In genomic region chr11:67468835-67469811, GRCh38 we compare ENCODE assay signal across 8 cellular contexts. TPM values are rescaled to one million over a fixed set of nuclear protein-coding genes. Genes with fewer than 3 reads are reported as not detected.
A peak's percentile ranks its signal among the peaks of the same experiment; 100 is the strongest.
DNase-seq lines count a peak whose midpoint lies in the region; ATAC-seq and TF ChIP-seq lines count a peak whose summit lies in the region.

A gene with protein sequence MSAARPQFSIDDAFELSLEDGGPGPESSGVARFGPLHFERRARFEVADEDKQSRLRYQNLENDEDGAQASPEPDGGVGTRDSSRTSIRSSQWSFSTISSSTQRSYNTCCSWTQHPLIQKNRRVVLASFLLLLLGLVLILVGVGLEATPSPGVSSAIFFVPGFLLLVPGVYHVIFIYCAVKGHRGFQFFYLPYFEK (minus strand): TSS chr11:67469251. CDS start chr11:67469192, 59 bp downstream.

- H3K27me3 Mint-ChIP-seq in activated T-helper 2 cell treated with anti-CD3 and anti-CD28 coated beads, Interferon-gamma antibody, Interleukin-2, Interleukin-4, amounts not matched to agents 10 μg/mL and 5 μg/mL and 100 μg/mL, durations not matched to agents 14 hours and 24 hours and 36 hours (ENCODE audit: low read depth), result no peaks in the 10 kb centered on the region
- no peaks in the 10 kb centered on the region for H3K27me3 Mint-ChIP-seq in natural killer cell (ENCODE audit: low read depth in 2 of 2)

- H3K27ac Mint-ChIP-seq in activated T-helper 2 cell treated with anti-CD3 and anti-CD28 coated beads, Interferon-gamma antibody, Interleukin-2, Interleukin-4, amounts not matched to agents 10 μg/mL and 5 μg/mL and 100 μg/mL, durations not matched to agents 14 hours and 24 hours and 36 hours, result peak within 1 kb of the TSS; percentile 68
- peak within 1 kb of the TSS; percentile 78 to 82 for H3K27ac Mint-ChIP-seq in natural killer cell

- H3K4me3 ChIP-seq in RWPE2 (ENCODE audit: severe bottlenecking) (peak within 1 kb of the TSS; percentile 93), fibroblast of mammary gland (ENCODE audit: control insufficient read depth, low read depth, low read length) (peak within 1 kb of the TSS; percentile 70)

- H3K27ac ChIP-seq in KOPT-K1 (ENCODE audit: low read depth, low read length, poor library complexity, severe bottlenecking) (peak within 1 kb of the TSS; percentile 73), RWPE2 (ENCODE audit: poor library complexity, severe bottlenecking) (peak within 1 kb of the TSS; percentile 76)

- H3K36me3 ChIP-seq in KOPT-K1 (ENCODE audit: insufficient read depth, low read length) (no peaks in the 10 kb centered on the region), RWPE2 (ENCODE audit: low read depth) (no peaks in the 10 kb centered on the region)

- H3K9me3 ChIP-seq in KOPT-K1 (ENCODE audit: insufficient read depth, low read length, poor library complexity, severe bottlenecking) (no peaks in the 10 kb centered on the region), RWPE2 (ENCODE audit: severe bottlenecking) (no peaks in the 10 kb centered on the region)

- H3K9me3 Mint-ChIP-seq in activated T-helper 2 cell treated with anti-CD3 and anti-CD28 coated beads, Interferon-gamma antibody, Interleukin-2, Interleukin-4, amounts not matched to agents 10 μg/mL and 5 μg/mL and 100 μg/mL, durations not matched to agents 14 hours and 24 hours and 36 hours, result no peaks in the 10 kb centered on the region
- no peaks in the 10 kb centered on the region for H3K9me3 Mint-ChIP-seq in natural killer cell

- ATAC-seq in GM21717 (IDR thresholded peaks at IDR 0.05; ENCODE audit: unreplicated experiment) (peak; percentile 65), RWPE2 (ENCODE audit: low read depth) (peak; percentile 64), natural killer cell (peak; percentile 84 to 94 (median 84))

- peaks cover 3% of the 10 kb centered on the region for H3K4me1 ChIP-seq in RWPE2 (ENCODE audit: insufficient read depth, poor library complexity, severe bottlenecking)

- peaks cover 12% of the 10 kb centered on the region for H3K36me3 Mint-ChIP-seq in activated T-helper 2 cell treated with anti-CD3 and anti-CD28 coated beads, Interferon-gamma antibody, Interleukin-2, Interleukin-4, amounts not matched to agents 10 μg/mL and 5 μg/mL and 100 μg/mL, durations not matched to agents 14 hours and 24 hours and 36 hours (ENCODE audit: low read depth)
- no peaks in the 10 kb centered on the region for H3K36me3 Mint-ChIP-seq in natural killer cell

- TF ChIP-seq CTCF in RWPE2 (IDR thresholded peaks at IDR 0.05; ENCODE audit: poor library complexity, severe bottlenecking) (peak; percentile 61), fibroblast of mammary gland (conservative IDR thresholded peaks at IDR 0.05; ENCODE audit: control insufficient read depth, insufficient read depth, low read depth, low read length) (no peak), natural killer cell (IDR thresholded peaks at IDR 0.05) (no peak)

- peak; percentile 82 for DNase-seq in DMS53 treated with DMSO at 0.1 percent for 48 hours (lab: John Stamatoyannopoulos, UW; ENCODE audit: unreplicated experiment)
- DNase-seq in RWPE2 (ENCODE audit: low spot score), result peak; percentile 88
- peak; percentile 86 for DNase-seq in activated T-helper 2 cell treated with anti-CD3 and anti-CD28 coated beads, Interferon-gamma antibody, Interleukin-2, Interleukin-4, amounts not matched to agents 10 μg/mL and 5 μg/mL and 100 μg/mL, durations not matched to agents 14 hours and 24 hours and 36 hours (ENCODE audit: low spot score)
- peak; percentile 87 for DNase-seq in fibroblast of mammary gland (ENCODE audit: low read depth)
- peak; percentile 88 for DNase-seq in natural killer cell
- DNase-seq in stimulated activated naive CD4-positive, alpha-beta T cell (lab: John Stamatoyannopoulos, UW), result peak; percentile 82 to 92 (median 90)

- intact Hi-C loops in activated T-helper 2 cell treated with anti-CD3 and anti-CD28 coated beads, Interferon-gamma antibody, Interleukin-2, Interleukin-4, amounts not matched to agents 10 μg/mL and 5 μg/mL and 100 μg/mL, durations not matched to agents 14 hours and 24 hours and 36 hours (cut with micrococcal nuclease), result loop anchor here (1.0 to 2.0 kb wide), 5 partner anchors 14 to 66 kb away; partner anchors contain the start of genes AIP and RPS6KB2
- intact Hi-C loops in natural killer cell (cut with micrococcal nuclease), result loop anchor here (1.0 to 5.0 kb wide), 3 partner anchors 13 to 67 kb away; partner anchors contain the start of genes PPP1CA and TBC1D10C

- H3K4me3 Mint-ChIP-seq in activated T-helper 2 cell treated with anti-CD3 and anti-CD28 coated beads, Interferon-gamma antibody, Interleukin-2, Interleukin-4, amounts not matched to agents 10 μg/mL and 5 μg/mL and 100 μg/mL, durations not matched to agents 14 hours and 24 hours and 36 hours (ENCODE audit: low read depth), result peak within 1 kb of the TSS; percentile 92
- H3K4me3 Mint-ChIP-seq in natural killer cell, result peak within 1 kb of the TSS; percentile 85

- H3K27me3 ChIP-seq in RWPE2 (ENCODE audit: insufficient read depth, poor library complexity, severe bottlenecking), result no peaks in the 10 kb centered on the region

- H3K4me1 Mint-ChIP-seq in activated T-helper 2 cell treated with anti-CD3 and anti-CD28 coated beads, Interferon-gamma antibody, Interleukin-2, Interleukin-4, amounts not matched to agents 10 μg/mL and 5 μg/mL and 100 μg/mL, durations not matched to agents 14 hours and 24 hours and 36 hours (ENCODE audit: low read depth), result peaks cover 25% of the 10 kb centered on the region
- H3K4me1 Mint-ChIP-seq in natural killer cell, result peaks cover 12 to 36% of the 10 kb centered on the region in 2 donors

RNA-seq across cellular contexts. Expression of the gene that starts here (rescaled TPM):
- total RNA-seq in activated T-helper 2 cell treated with anti-CD3 and anti-CD28 coated beads, Interferon-gamma antibody, Interleukin-2, Interleukin-4, amounts not matched to agents 10 μg/mL and 5 μg/mL and 100 μg/mL, durations not matched to agents 14 hours and 24 hours and 36 hours, result 58.5 and 62.0 TPM in 2 replicates
- total RNA-seq in natural killer cell, result 10 to 100 TPM; 57.8 to 65.7 (median 61.2) TPM

Comparison
In these comparisons a context has a peak if more than half of its experiments do, and no peak if none do; other contexts are left out.
1. Peak in every context shown above with its lines: DNase-seq, ATAC-seq, H3K4me3 ChIP-seq and H3K27ac ChIP-seq.